ENCODE assay signal across 12 cellular contexts in genomic region chr2:172709566-172710291, GRCh38. TPM values are rescaled to one million over a fixed set of nuclear protein-coding genes. Genes with fewer than 3 reads are reported as not detected.
DNase-seq lines count a peak whose midpoint lies in the region; ATAC-seq, FAIRE-seq and TF ChIP-seq lines count a peak whose summit lies in the region.
"Had no signal": no experiment of that assay in that cellular context is flagged by ENCODE, and none has a peak within 500 bp of the region (broad histone marks: within the 10 kb centered on the region; RNA-seq: fewer than 3 reads in every experiment).

No MANE protein-coding gene starts in this region.

- no peak overlapping the region for H3K4me2 ChIP-seq in PC-3 (ENCODE audit: low read length)

- H4K20me1 ChIP-seq in PC-3 (ENCODE audit: low read length), result no peaks in the 10 kb centered on the region

- no peaks in the 10 kb centered on the region for H3K79me2 ChIP-seq in PC-3 (ENCODE audit: low read length)

- H3K9me3 ChIP-seq in PC-3 (ENCODE audit: low read length), result no peaks in the 10 kb centered on the region
- H3K9me3 ChIP-seq: BE2C had no signal

- BruUV-seq in PC-3 (replicated peaks; lab: Mats Ljungman, UMichigan), result no TSS peak

- H3K9me2 ChIP-seq in PC-3 (replicated peaks; ENCODE audit: low read length), result no peaks in the 10 kb centered on the region

- intact Hi-C loops in PC-3 (cut with micrococcal nuclease), result loop anchor here (1.0 to 10.0 kb wide), 2 partner anchors 116 to 205 kb away; no protein-coding TSS in a partner anchor

- H3K36me3 ChIP-seq in PC-3 (ENCODE audit: low read depth, low read length), result no peaks in the 10 kb centered on the region
- H3K36me3 ChIP-seq: BE2C had no signal

- POLR2A ChIA-PET in PC-3 (lab: Charles Lee; ENCODE audit: unreplicated experiment), result no interaction called here

- no peak for ATAC-seq in PC-3
- ATAC-seq in left lobe of liver, result peak; percentile 55

- DNase-seq in HTR-8/SVneo (ENCODE audit: insufficient read length, low spot score) (no peak), NAMALWA (ENCODE audit: low spot score) (peak; percentile 22), PC-3 (peak; percentile 19), left lobe of liver (ENCODE audit: low spot score) (no peak), SW480 (ENCODE audit: low spot score) (no peak), A172 (ENCODE audit: low spot score) (no peak), GM13977 (ENCODE audit: low spot score) (no peak)

- H3K27me3 ChIP-seq in PC-3 (ENCODE audit: low read length), result no peaks in the 10 kb centered on the region
- H3K27me3 ChIP-seq: BE2C had no signal

- no peaks in the 10 kb centered on the region for H3F3A ChIP-seq in PC-3 (ENCODE audit: low read length, unreplicated experiment)

- FAIRE-seq in HTR-8/SVneo (lab: Jason Lieb, UNC), result peak; percentile 36
- FAIRE-seq: GM18507 had no signal

- no peak overlapping the region for H3K4me3 ChIP-seq in PC-3 (ENCODE audit: low read length)

- no peak overlapping the region for H2AFZ ChIP-seq in PC-3 (ENCODE audit: low read length)

- TF ChIP-seq CTCF in PC-3 (conservative IDR thresholded peaks at IDR 0.05; ENCODE audit: low read depth, low read length), result no peak
- no peak for TF ChIP-seq CTCF in GM13977 (IDR thresholded peaks at IDR 0.05; ENCODE audit: extremely low read depth, insufficient read depth, missing control alignments)

- in situ Hi-C loops in GM13977 (cut with MboI; ENCODE audit: low pct_unique_long_range_greater_than_20kb, low sequenced_read_pairs, unreplicated experiment), result no loop called here

- peak overlapping the region; percentile 31 for H3K27ac ChIP-seq in PC-3 (ENCODE audit: low read length)
- H3K27ac ChIP-seq: HL-60, RWPE1 had no signal

- H3K4me1 ChIP-seq in PC-3 (ENCODE audit: insufficient read depth, low read length), result peaks cover 20% of the 10 kb centered on the region
- H3K4me1 ChIP-seq: BE2C had no signal

- CTCF ChIA-PET in PC-3 (lab: Charles Lee), result interaction anchor here (0.6 to 1.6 kb wide), 3 partner anchors 16 to 115 kb away, joined by 4 to 8 read pairs (median 8); no protein-coding TSS in a partner anchor

- H3K9ac ChIP-seq in PC-3 (ENCODE audit: low read length), result peak overlapping the region; percentile 11

RNA-seq across cellular contexts. Expression of gene RAPGEF4, which starts 25.9 kb away (rescaled TPM):
- total RNA-seq in PC-3 (2014; rRNA removed), result 0.87 and 2.1 TPM in 2 replicates
- total RNA-seq in left lobe of liver, result 12.8 TPM
- total RNA-seq in A172 (2014; rRNA removed; shearing (Covaris generic)), result 0.62 TPM in 1 of 2 replicates, not detected in the other
- total RNA-seq: CD8-positive, alpha-beta memory T cell had no signal

Comparison
In these comparisons a context has a peak if more than half of its experiments do, and no peak if none do; other contexts are left out.
1. DNase-seq: peak in NAMALWA (single experiment) and PC-3 (single experiment); none in HTR-8/SVneo (single experiment), left lobe of liver (single experiment), SW480 (single experiment), A172 (single experiment) and GM13977 (single experiment).